Comparison of ENCODE assay signal across 1 cellular context in genomic region chr17:4219241-4219640, GRCh38.
TF ChIP-seq lines count a peak whose summit lies in the region.

No MANE protein-coding gene starts in this region.

TF ChIP-seq in WTC11, 78 proteins besides CTCF, POLR2A, EP300 and RAD21 (continued from another document):
- TF ChIP-seq PREB (CRISPR knock-in tag; IDR thresholded peaks at IDR 0.05; ENCODE audit: borderline replicate concordance) (no peak), IRF1 (CRISPR knock-in tag; IDR thresholded peaks at IDR 0.05) (no peak), CDX4 (CRISPR knock-in tag; IDR thresholded peaks at IDR 0.05; ENCODE audit: borderline replicate concordance) (no peak), GABPB1 (CRISPR knock-in tag; IDR thresholded peaks at IDR 0.05) (no peak)
TF ChIP-seq in WTC11: peak in this region for 0.
